In genomic region chr22:45891996-45892621, GRCh38 we compare ENCODE assay signal across 16 cellular contexts.
DNase-seq lines count a peak whose midpoint lies in the region; ATAC-seq and TF ChIP-seq lines count a peak whose summit lies in the region.
"Had no signal": no experiment of that assay in that cellular context is flagged by ENCODE, and none has a peak within 500 bp of the region (broad histone marks: within the 10 kb centered on the region; RNA-seq: fewer than 3 reads in every experiment).

No MANE protein-coding gene starts in this region.

- no peak for TF ChIP-seq RAD21 in IMR-90 (IDR thresholded peaks at IDR 0.05; ENCODE audit: low read length)

- CTCF ChIA-PET in IMR-90 (lab: Yijun Ruan, JAX) (no interaction called here), OCI-LY7 (lab: Charles Lee; ENCODE audit: unreplicated experiment) (no interaction called here)

- H3K56ac ChIP-seq in IMR-90 (ENCODE audit: extremely low read depth, insufficient read depth, low read length): no peak overlapping the region

- WGBS in IMR-90 (ENCODE audit: extremely low coverage in 2 of 2, insufficient read length in 1 of 2), 2 experiments: 88% methylated on average over 11 of the region's 22 CpGs; no CpG with 5 or more reads in 1 of the 2 experiments
- 79% methylated on average over 22 of the region's 22 CpGs for WGBS in right cardiac atrium

- BruUV-seq in IMR-90 (replicated peaks; lab: Mats Ljungman, UMichigan) (no TSS peak), OCI-LY7 (replicated peaks; lab: Mats Ljungman, UMichigan) (no TSS peak)

- H2BK15ac ChIP-seq in IMR-90 (ENCODE audit: low read depth, low read length): no peak overlapping the region

- H3K9me1 ChIP-seq in IMR-90 (ENCODE audit: insufficient read depth, low read length): no peaks in the 10 kb centered on the region; the same call in 1 of the 2 replicates

- no peak overlapping the region for H3K9ac ChIP-seq in IMR-90 (ENCODE audit: low read depth, low read length)
- H3K9ac ChIP-seq: KMS-11 had no signal

- H4K20me1 ChIP-seq in IMR-90 (ENCODE audit: insufficient read depth, low read length) (no peaks in the 10 kb centered on the region), OCI-LY7 (ENCODE audit: insufficient read depth, low read length) (no peaks in the 10 kb centered on the region)

- no peak overlapping the region for H2AK5ac ChIP-seq in IMR-90 (ENCODE audit: low read depth, low read length)

- H4K91ac ChIP-seq in IMR-90 (ENCODE audit: insufficient read depth, low read depth, low read length): no peak overlapping the region

- no peaks in the 10 kb centered on the region for H3K9me3 ChIP-seq in IMR-90 (ENCODE audit: control insufficient read depth, insufficient read depth, low read length)
- H3K9me3 ChIP-seq in right cardiac atrium (ENCODE audit: control insufficient read depth, low read length): no peaks in the 10 kb centered on the region
- no peaks in the 10 kb centered on the region for H3K9me3 ChIP-seq in upper lobe of right lung
- H3K9me3 ChIP-seq in effector memory CD4-positive, alpha-beta T cell (ENCODE audit: control insufficient read depth, low read length): no peaks in the 10 kb centered on the region
- no peaks in the 10 kb centered on the region for H3K9me3 ChIP-seq in OCI-LY7 (ENCODE audit: low read length)
- H3K9me3 ChIP-seq: SJSA1 had no signal

- H3K27me3 ChIP-seq in IMR-90 (ENCODE audit: control insufficient read depth, insufficient read depth, low read length) (peaks cover 29% of the 10 kb centered on the region), right cardiac atrium (ENCODE audit: control insufficient read depth, insufficient read depth) (no peaks in the 10 kb centered on the region), upper lobe of right lung (peaks cover 17% of the 10 kb centered on the region)
- H3K27me3 ChIP-seq in effector memory CD4-positive, alpha-beta T cell (replicated peaks; ENCODE audit: control insufficient read depth, insufficient read depth, low read length, poor library complexity, severe bottlenecking): no peaks in the 10 kb centered on the region
- H3K27me3 ChIP-seq: SJSA1 had no signal

- ATAC-seq in IMR-90 (ENCODE audit: low read depth) (no peak), right cardiac atrium (peak in 1 of 2 donors; percentile 5), upper lobe of right lung (no peak)
- ATAC-seq: CD8-positive, alpha-beta T cell had no signal

- TF ChIP-seq POLR2A in IMR-90 (IDR thresholded peaks at IDR 0.05; ENCODE audit: low read depth, low read length): no peak

- DNase-seq in IMR-90: no peak
- DNase-seq in SKM-1 treated with dmso at 0.1 percent for 144 hours (lab: John Stamatoyannopoulos, UW; ENCODE audit: unreplicated experiment): peak; percentile 52
- peak in 2 of 3 donors; percentile 34 to 43 for DNase-seq in right cardiac atrium
- peak; percentile 59 for DNase-seq in upper lobe of right lung
- no peak for DNase-seq in effector memory CD4-positive, alpha-beta T cell
- DNase-seq in OCI-LY7 (ENCODE audit: low spot score): no peak
- no peak for DNase-seq in NCI-H524 treated with DMSO at 0.1 percent for 48 hours (lab: John Stamatoyannopoulos, UW)
- DNase-seq: ACHN; CD8-positive, alpha-beta T cell; HFFc6; NCI-H1105; NCI-H1694 treated with DMSO at 0.1 percent for 48 hours; NCI-H446; NCI-H774 had no signal

- no peak overlapping the region for H2BK120ac ChIP-seq in IMR-90 (ENCODE audit: low read depth, low read length)

- no peaks in the 10 kb centered on the region for H3K79me2 ChIP-seq in OCI-LY7 (ENCODE audit: insufficient read depth, low read depth, low read length)

- H3K4me2 ChIP-seq in IMR-90 (ENCODE audit: low read depth, low read length) (no peak overlapping the region), OCI-LY7 (ENCODE audit: low read length) (no peak overlapping the region)
- H3K4me2 ChIP-seq: KMS-11 had no signal

- no peak overlapping the region for H4K8ac ChIP-seq in IMR-90 (ENCODE audit: low read depth in 2 of 2, low read length in 2 of 2)

- intact Hi-C loops in IMR-90 (cut with micrococcal nuclease): no loop called here
- intact Hi-C loops in right cardiac atrium (cut with DNase I): no loop called here
- intact Hi-C loops in upper lobe of right lung (cut with DNase I): no loop called here
- intact Hi-C loops in OCI-LY7 (cut with micrococcal nuclease; ENCODE audit: unreplicated experiment): no loop called here

- no peaks in the 10 kb centered on the region for H3K9me2 ChIP-seq in OCI-LY7 (ENCODE audit: insufficient read depth, low read length)

- no peak overlapping the region for H3K4ac ChIP-seq in IMR-90 (ENCODE audit: low read depth, low read length)

- H3K79me1 ChIP-seq in IMR-90 (ENCODE audit: low read depth in 1 of 2, low read length in 2 of 2): no peaks in the 10 kb centered on the region

- POLR2A ChIA-PET in IMR-90 (lab: Charles Lee; ENCODE audit: unreplicated experiment): no interaction called here
- POLR2A ChIA-PET in OCI-LY7 (lab: Charles Lee): no interaction called here

- no peak overlapping the region for H3K23ac ChIP-seq in IMR-90 (ENCODE audit: low read depth, low read length)

- H3K27ac ChIP-seq in IMR-90 (ENCODE audit: insufficient read depth, low read length) (no peak overlapping the region), right cardiac atrium (ENCODE audit: low read length) (no peak overlapping the region), upper lobe of right lung (no peak overlapping the region), OCI-LY7 (ENCODE audit: low read depth, low read length, poor library complexity, severe bottlenecking) (no peak overlapping the region)
- no peak overlapping the region for H3K27ac ChIP-seq in effector memory CD4-positive, alpha-beta T cell (ENCODE audit: insufficient read depth, low read length, poor library complexity, severe bottlenecking)
- H3K27ac ChIP-seq: KMS-11, SJSA1 had no signal

- H2AFZ ChIP-seq in IMR-90 (replicated peaks; ENCODE audit: low read length, poor library complexity) (peak overlapping the region; percentile 21), OCI-LY7 (ENCODE audit: low read length) (no peak overlapping the region)

- TF ChIP-seq CTCF in IMR-90 (conservative IDR thresholded peaks at IDR 0.05; ENCODE audit: low read depth, low read length): no peak
- TF ChIP-seq CTCF in upper lobe of right lung (IDR thresholded peaks at IDR 0.05): no peak
- TF ChIP-seq CTCF in OCI-LY7 (conservative IDR thresholded peaks at IDR 0.05; ENCODE audit: low read length): no peak

- no peak overlapping the region for H3K14ac ChIP-seq in IMR-90 (replicated peaks; ENCODE audit: low read depth, low read length)

- no peak overlapping the region for H4K5ac ChIP-seq in IMR-90 (ENCODE audit: low read depth, low read length)

- in situ Hi-C loops in IMR-90 (cut with MboI; ENCODE audit: low sequenced_read_pairs): no loop called here

- H3K36me3 ChIP-seq in IMR-90 (ENCODE audit: control insufficient read depth, insufficient read depth, low read length) (no peaks in the 10 kb centered on the region), upper lobe of right lung (no peaks in the 10 kb centered on the region), OCI-LY7 (ENCODE audit: insufficient read depth, low read length) (no peaks in the 10 kb centered on the region)
- no peaks in the 10 kb centered on the region for H3K36me3 ChIP-seq in effector memory CD4-positive, alpha-beta T cell (ENCODE audit: control insufficient read depth, insufficient read depth, low read length)
- H3K36me3 ChIP-seq: SJSA1 had no signal

- dilution Hi-C loops in IMR-90 (cut with HindIII; ENCODE audit: low sequenced_read_pairs, unreplicated experiment): no loop called here

- H3K4me1 ChIP-seq in IMR-90 (ENCODE audit: control insufficient read depth, insufficient read depth, low read length) (peaks cover 10% of the 10 kb centered on the region), right cardiac atrium (ENCODE audit: control insufficient read depth, insufficient read depth, low read length) (no peaks in the 10 kb centered on the region), upper lobe of right lung (no peaks in the 10 kb centered on the region), OCI-LY7 (ENCODE audit: insufficient read depth, low read length, poor library complexity, severe bottlenecking) (no peaks in the 10 kb centered on the region)
- H3K4me1 ChIP-seq in effector memory CD4-positive, alpha-beta T cell (ENCODE audit: control insufficient read depth, insufficient read depth, low read length, poor library complexity, severe bottlenecking): no peaks in the 10 kb centered on the region

- H3K4me3 ChIP-seq in IMR-90 (ENCODE audit: insufficient read depth, low read depth, low read length) (no peak overlapping the region), right cardiac atrium (ENCODE audit: low read length) (no peak overlapping the region), upper lobe of right lung (no peak overlapping the region), OCI-LY7 (ENCODE audit: low read depth, low read length, poor library complexity, severe bottlenecking) (no peak overlapping the region)
- H3K4me3 ChIP-seq in effector memory CD4-positive, alpha-beta T cell (ENCODE audit: insufficient read depth, low read depth, low read length, poor library complexity, severe bottlenecking): no peak overlapping the region
- H3K4me3 ChIP-seq: SJSA1 had no signal

- H2BK20ac ChIP-seq in IMR-90 (ENCODE audit: low read depth, low read length): no peak overlapping the region

- no peak overlapping the region for H3K18ac ChIP-seq in IMR-90 (ENCODE audit: low read depth, low read length)

- H2AK9ac ChIP-seq in IMR-90 (replicated peaks; ENCODE audit: low read depth, low read length, poor library complexity): no peak overlapping the region

- H2BK5ac ChIP-seq in IMR-90 (ENCODE audit: low read depth, low read length, poor library complexity, severe bottlenecking): no peak overlapping the region

TF ChIP-seq in IMR-90, 13 proteins besides CTCF, POLR2A, EP300 and RAD21 (continues in another document):
- TF ChIP-seq MXI1 (IDR thresholded peaks at IDR 0.05; ENCODE audit: borderline replicate concordance, low read depth, low read length): no peak
- TF ChIP-seq, protein P1, sequence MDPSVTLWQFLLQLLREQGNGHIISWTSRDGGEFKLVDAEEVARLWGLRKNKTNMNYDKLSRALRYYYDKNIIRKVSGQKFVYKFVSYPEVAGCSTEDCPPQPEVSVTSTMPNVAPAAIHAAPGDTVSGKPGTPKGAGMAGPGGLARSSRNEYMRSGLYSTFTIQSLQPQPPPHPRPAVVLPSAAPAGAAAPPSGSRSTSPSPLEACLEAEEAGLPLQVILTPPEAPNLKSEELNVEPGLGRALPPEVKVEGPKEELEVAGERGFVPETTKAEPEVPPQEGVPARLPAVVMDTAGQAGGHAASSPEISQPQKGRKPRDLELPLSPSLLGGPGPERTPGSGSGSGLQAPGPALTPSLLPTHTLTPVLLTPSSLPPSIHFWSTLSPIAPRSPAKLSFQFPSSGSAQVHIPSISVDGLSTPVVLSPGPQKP (IDR thresholded peaks at IDR 0.05; ENCODE audit: borderline replicate concordance, low read depth, low read length): no peak
- no peak for TF ChIP-seq CHD1 (IDR thresholded peaks at IDR 0.05; ENCODE audit: low read depth, low read length)
- TF ChIP-seq BHLHE40 (IDR thresholded peaks at IDR 0.05; ENCODE audit: low read depth, low read length): no peak
- no peak for TF ChIP-seq MAFK (IDR thresholded peaks at IDR 0.05; ENCODE audit: low read depth, low read length)
- TF ChIP-seq RCOR1 (IDR thresholded peaks at IDR 0.05; ENCODE audit: insufficient replicate concordance, low read length): no peak
- TF ChIP-seq SMC3 (IDR thresholded peaks at IDR 0.05; ENCODE audit: low read depth, low read length): no peak
- TF ChIP-seq CEBPB (IDR thresholded peaks at IDR 0.05; ENCODE audit: low read depth, low read length): no peak

Comparison
In these comparisons a context has a peak if more than half of its experiments do, and no peak if none do; other contexts are left out.
1. DNase-seq: peak in SKM-1 treated with dmso at 0.1 percent for 144 hours (single experiment), right cardiac atrium (2 of 3) and upper lobe of right lung (single experiment); none in IMR-90 (single experiment), effector memory CD4-positive, alpha-beta T cell (0 of 3), OCI-LY7 (single experiment) and NCI-H524 treated with DMSO at 0.1 percent for 48 hours (single experiment).